Comparison of ENCODE assay signal across 15 cellular contexts in genomic region chr17:39064374-39064773, GRCh38.
DNase-seq lines count a peak whose midpoint lies in the region; ATAC-seq and TF ChIP-seq lines count a peak whose summit lies in the region.
"Had no signal": no experiment of that assay in that cellular context is flagged by ENCODE, and none has a peak within 500 bp of the region (broad histone marks: within the 10 kb centered on the region; RNA-seq: fewer than 3 reads in every experiment).

No MANE protein-coding gene starts in this region.

- peak; percentile 40 for ATAC-seq in left lung
- ATAC-seq: stimulated activated naive CD8-positive, alpha-beta T cell treated with anti-CD3 and anti-CD28 coated beads, Interleukin-15, amount 100 ng/mL, for 72 hours had no signal

- 46% methylated on average over 3 of the region's 5 CpGs for WGBS in mammary epithelial cell (ENCODE audit: low coverage, missing lambda C conversion rate)
- 38 to 63% (median 60%) methylated on average over 5 of the region's 5 CpGs for WGBS in ovary, 3 donors

- no peak for TF ChIP-seq EP300 in ovary (IDR thresholded peaks at IDR 0.05)

- no peak overlapping the region for H3K27ac ChIP-seq in mammary epithelial cell (ENCODE audit: insufficient read depth, low read depth, low read length)
- no peak overlapping the region for H3K27ac ChIP-seq in left lung
- no peak overlapping the region for H3K27ac ChIP-seq in substantia nigra (ENCODE audit: low read depth, low read length, poor library complexity, severe bottlenecking)
- no peak overlapping the region for H3K27ac ChIP-seq in ovary
- H3K27ac ChIP-seq: coronary artery had no signal

- H3K9ac ChIP-seq in mammary epithelial cell (ENCODE audit: insufficient read depth, low read length): no peak overlapping the region

- intact Hi-C loops in mammary epithelial cell (cut with micrococcal nuclease) (loop anchor here (5.0 kb wide), 1 partner anchor 62 kb away; no protein-coding TSS in a partner anchor), left lung (cut with DNase I) (no loop called here), ovary (cut with DNase I) (no loop called here)

- H3K27me3 ChIP-seq in mammary epithelial cell (ENCODE audit: insufficient read depth, low read length) (no peaks in the 10 kb centered on the region), left lung (no peaks in the 10 kb centered on the region), ovary (no peaks in the 10 kb centered on the region)

- peak; percentile 91 for DNase-seq in AG08395 (ENCODE audit: low spot score)
- peak; percentile 20 for DNase-seq in HT1080 (ENCODE audit: low read depth)
- DNase-seq in mammary epithelial cell: peak; percentile 49
- no peak for DNase-seq in left lung
- no peak for DNase-seq in cerebellar cortex (ENCODE audit: low spot score)
- no peak for DNase-seq in HK-2 (ENCODE audit: unreplicated experiment)
- DNase-seq in substantia nigra (lab: John Stamatoyannopoulos, UW): no peak
- DNase-seq in ovary: no peak
- DNase-seq: activated CD4-positive, alpha-beta T cell treated with anti-CD3 and anti-CD28 coated beads for 4 hours; Kasumi-1; NCI-H2029; NCI-H748 treated with DMSO at 0.1 percent for 48 hours; RPMI8226; stimulated activated naive CD8-positive, alpha-beta T cell treated with anti-CD3 and anti-CD28 coated beads, Interleukin-15, amount 100 ng/mL, for 72 hours had no signal

- dilution Hi-C loops in mammary epithelial cell (cut with HindIII; ENCODE audit: low sequenced_read_pairs): loop anchor here (5.0 kb wide), 4 partner anchors 63 to 192 kb away; partner anchors contain the start of gene LASP1

- TF ChIP-seq CTCF in mammary epithelial cell (conservative IDR thresholded peaks at IDR 0.05 in 1 of 2, IDR thresholded peaks at IDR 0.05 in 1 of 2; ENCODE audit: extremely low read depth in 1 of 2, insufficient read depth in 1 of 2, low read depth in 1 of 2, low read length in 2 of 2) (no peak), left lung (IDR thresholded peaks at IDR 0.05) (no peak), ovary (IDR thresholded peaks at IDR 0.05) (no peak)

- H3K4me3 ChIP-seq in mammary epithelial cell (replicated peaks in 1 of 3; ENCODE audit: insufficient read depth in 1 of 3, low read depth in 2 of 3, low read length in 3 of 3) (no peak overlapping the region), left lung (no peak overlapping the region), ovary (no peak overlapping the region)
- H3K4me3 ChIP-seq: coronary artery had no signal

- no peak overlapping the region for H3K4me2 ChIP-seq in mammary epithelial cell (ENCODE audit: insufficient read depth, low read depth, low read length)

- H3K9me3 ChIP-seq in mammary epithelial cell (replicated peaks; ENCODE audit: insufficient read depth, low read length): no peaks in the 10 kb centered on the region
- H3K9me3 ChIP-seq in left lung: no peaks in the 10 kb centered on the region
- H3K9me3 ChIP-seq in ovary: no peaks in the 10 kb centered on the region

- in situ Hi-C loops in mammary epithelial cell (cut with MboI; ENCODE audit: low sequenced_read_pairs in 2 of 2): no loop called here

- no peaks in the 10 kb centered on the region for H3K79me2 ChIP-seq in mammary epithelial cell (ENCODE audit: insufficient read depth, low read length)

- no TSS peak for BruUV-seq in mammary epithelial cell (replicated peaks; lab: Mats Ljungman, UMichigan)

- no peaks in the 10 kb centered on the region for H3K36me3 ChIP-seq in mammary epithelial cell (ENCODE audit: insufficient read depth, low read length)
- no peaks in the 10 kb centered on the region for H3K36me3 ChIP-seq in left lung
- no peaks in the 10 kb centered on the region for H3K36me3 ChIP-seq in ovary

- no peaks in the 10 kb centered on the region for H4K20me1 ChIP-seq in mammary epithelial cell (ENCODE audit: insufficient read depth, low read length)

- CTCF ChIA-PET in mammary epithelial cell (lab: Charles Lee; ENCODE audit: low non-redundant PET): no interaction called here

- TF ChIP-seq POLR2A in ovary (IDR thresholded peaks at IDR 0.05): no peak

- H2AFZ ChIP-seq in mammary epithelial cell (ENCODE audit: low read depth, low read length): no peak overlapping the region

- H3K4me1 ChIP-seq in mammary epithelial cell (ENCODE audit: insufficient read depth, low read length) (peaks cover 25% of the 10 kb centered on the region), left lung (no peaks in the 10 kb centered on the region), ovary (ENCODE audit: insufficient read depth) (no peaks in the 10 kb centered on the region)

Comparison
In these comparisons a context has a peak if more than half of its experiments do, and no peak if none do; other contexts are left out.
1. DNase-seq: peak in AG08395 (single experiment), HT1080 (single experiment) and mammary epithelial cell (single experiment); none in left lung (0 of 2), cerebellar cortex (single experiment), HK-2 (single experiment), substantia nigra (0 of 49) and ovary (0 of 5).